25 cellular contexts compared by ENCODE assay signal in genomic region chr13:54356209-54356608, GRCh38.
DNase-seq lines count a peak whose midpoint lies in the region; ATAC-seq, FAIRE-seq and TF ChIP-seq lines count a peak whose summit lies in the region.
"Had no signal": no experiment of that assay in that cellular context is flagged by ENCODE, and none has a peak within 500 bp of the region (broad histone marks: within the 10 kb centered on the region; RNA-seq: fewer than 3 reads in every experiment).

No MANE protein-coding gene starts in this region.

- no peak overlapping the region for H3K4ac ChIP-seq in H1 (replicated peaks; ENCODE audit: insufficient read length, low read depth, low read length)

- FAIRE-seq in H1 (lab: Jason Lieb, UNC) (no peak), pancreas (lab: Jason Lieb, UNC) (no peak)
- FAIRE-seq: G401.6, GM12878, H54, HTR-8/SVneo had no signal

- no peak overlapping the region for H3K23ac ChIP-seq in H1 (ENCODE audit: insufficient read length)

- H3K27me3 ChIP-seq in HUES64 (ENCODE audit: insufficient read depth, low read length) = no peaks in the 10 kb centered on the region
- H3K27me3 ChIP-seq in H1 (replicated peaks in 1 of 4; ENCODE audit: control insufficient read depth in 3 of 4, extremely low read depth in 1 of 4, insufficient read depth in 3 of 4, low read length in 3 of 4) = no peaks in the 10 kb centered on the region
- no peaks in the 10 kb centered on the region for H3K27me3 ChIP-seq in iPS-20b (ENCODE audit: insufficient read depth, low read length)
- H3K27me3 ChIP-seq in pancreas = no peaks in the 10 kb centered on the region

- DNase-seq in H1 (ENCODE audit: low read depth in 1 of 2, low spot score in 2 of 2) (no peak), pancreas (no peak), NCI-H526 treated with DMSO at 0.1 percent for 48 hours (lab: John Stamatoyannopoulos, UW) (no peak), G401 (ENCODE audit: low spot score) (no peak)
- DNase-seq: C1 segment of cervical spinal cord; CD4-positive, alpha-beta memory T cell; COR-L47; DMS53; MM.1S; NCI-H2029 treated with DMSO at 0.1 percent for 48 hours; NCI-H446 treated with DMSO at 0.1 percent for 48 hours; NCI-H526; SHP77 treated with DMSO at 0.1 percent for 48 hours; SK-N-SH had no signal

- in situ Hi-C loops in G401 (cut with HindIII; ENCODE audit: low sequenced_read_pairs) = no loop called here

- no peak overlapping the region for H2AK5ac ChIP-seq in H1 (ENCODE audit: low read depth, low read length)

- no peak for TF ChIP-seq RAD21 in H1 (IDR thresholded peaks at IDR 0.05 in 1 of 2, conservative IDR thresholded peaks at IDR 0.05 in 1 of 2; ENCODE audit: low read depth in 2 of 2, low read length in 2 of 2)

- peak overlapping the region; percentile 55 for H4K5ac ChIP-seq in H1 (ENCODE audit: insufficient read length, low read depth, low read length)

- ATAC-seq in pancreas = peak; percentile 50 to 87 (median 82)
- no peak for ATAC-seq in HG02678 (IDR thresholded peaks at IDR 0.05; ENCODE audit: unreplicated experiment)
- ATAC-seq in GM18520 (IDR thresholded peaks at IDR 0.05; ENCODE audit: unreplicated experiment) = no peak
- ATAC-seq: GM12878, Panc1 had no signal

- no peak for TF ChIP-seq EP300 in H1 (IDR thresholded peaks at IDR 0.05; ENCODE audit: borderline replicate concordance in 1 of 2, low read depth in 2 of 2, low read length in 2 of 2)

- no peak overlapping the region for H2BK12ac ChIP-seq in H1 (ENCODE audit: low read depth, low read length)

- H3K79me2 ChIP-seq in H1 (ENCODE audit: control insufficient read depth in 1 of 2, insufficient read depth in 2 of 2, low read length in 2 of 2) = no peaks in the 10 kb centered on the region

- H3K9ac ChIP-seq in HUES64 (ENCODE audit: low read depth, low read length) (peak overlapping the region; percentile 38; the same call in 1 of the 2 replicates), H1 (replicated peaks in 1 of 4; ENCODE audit: extremely low read depth in 1 of 4, low read depth in 3 of 4, low read length in 3 of 4) (no peak overlapping the region), iPS-20b (ENCODE audit: low read depth, low read length) (peak overlapping the region; percentile 30; the same call in 1 of the 2 replicates)
- H3K9ac ChIP-seq: KMS-11, SK-N-SH had no signal

- H4K20me1 ChIP-seq in H1 (replicated peaks in 1 of 2; ENCODE audit: control insufficient read depth in 1 of 2, insufficient read depth in 2 of 2, low read length in 2 of 2) = no peaks in the 10 kb centered on the region

- H4K8ac ChIP-seq in H1 (ENCODE audit: extremely low read depth, insufficient read depth, low read length) = no peak overlapping the region

- H2BK120ac ChIP-seq in H1 (replicated peaks; ENCODE audit: low read depth, low read length) = no peak overlapping the region

- H3K27ac ChIP-seq in HUES64 (ENCODE audit: low read depth, low read length) (peak overlapping the region; percentile 97), H1 (ENCODE audit: low read depth, low read length) (no peak overlapping the region), iPS-20b (ENCODE audit: low read length) (peak overlapping the region; percentile 30), pancreas (peak overlapping the region in 2 of 4 donors; percentile 25 to 39)
- H3K27ac ChIP-seq: KMS-11, RWPE1 had no signal

- no peak overlapping the region for H4K91ac ChIP-seq in H1 (replicated peaks; ENCODE audit: insufficient read length, low read length)

- no peak for TF ChIP-seq POLR2A in H1 (IDR thresholded peaks at IDR 0.05; ENCODE audit: control extremely low read depth in 1 of 2, low read depth in 2 of 2, low read length in 2 of 2)

- H3K14ac ChIP-seq in H1 (ENCODE audit: insufficient read length) = no peak overlapping the region

- H3K79me1 ChIP-seq in H1 (ENCODE audit: low read depth, low read length) = no peaks in the 10 kb centered on the region

- H3K56ac ChIP-seq in H1 (replicated peaks; ENCODE audit: insufficient read length, low read depth, low read length) = no peak overlapping the region

- no peaks in the 10 kb centered on the region for H3K23me2 ChIP-seq in H1 (ENCODE audit: low read depth, low read length)

- H3K18ac ChIP-seq in H1 (ENCODE audit: extremely low read depth, low read length) = no peak overlapping the region

- no peak overlapping the region for H2BK20ac ChIP-seq in H1 (ENCODE audit: low read length)

- TF ChIP-seq CTCF in H1 (IDR thresholded peaks at IDR 0.05; ENCODE audit: control extremely low read depth in 1 of 3, insufficient read depth in 1 of 3, low read depth in 1 of 3, low read length in 3 of 3) (no peak), pancreas (IDR thresholded peaks at IDR 0.05) (no peak)

- intact Hi-C loops in pancreas (cut with DNase I) = no loop called here

- H2BK15ac ChIP-seq in H1 (ENCODE audit: low read length) = no peak overlapping the region

- peak overlapping the region; percentile 51 to 64; a peak in 3 of 4 replicates for H3K4me2 ChIP-seq in H1 (ENCODE audit: insufficient read depth in 1 of 2, low read depth in 2 of 2, low read length in 2 of 2)
- H3K4me2 ChIP-seq: KMS-11, SK-N-SH had no signal

- peak overlapping the region; percentile 39 for H3K4me3 ChIP-seq in HUES64 (ENCODE audit: low read length)
- peak overlapping the region in 1 of 4 experiments; percentile 46; a peak in 1 of 8 replicates for H3K4me3 ChIP-seq in H1 (ENCODE audit: extremely low read depth in 1 of 4, insufficient read depth in 2 of 4, low read depth in 3 of 4, low read length in 4 of 4)
- peak overlapping the region; percentile 51 for H3K4me3 ChIP-seq in iPS-20b (ENCODE audit: low read length)
- no peak overlapping the region for H3K4me3 ChIP-seq in pancreas
- H3K4me3 ChIP-seq: GM12878 had no signal

- H3K36me3 ChIP-seq in HUES64 (ENCODE audit: insufficient read depth, low read length) (0 out of 2 replicates have a peak, but pooled peaks cover 2% of the 10 kb centered on the region), H1 (ENCODE audit: control insufficient read depth in 2 of 4, insufficient read depth in 4 of 4, low read length in 3 of 4) (no peaks in the 10 kb centered on the region; a peak in 1 of 8 replicates), iPS-20b (ENCODE audit: insufficient read depth, low read depth, low read length) (no peaks in the 10 kb centered on the region), pancreas (no peaks in the 10 kb centered on the region)

- CTCF ChIA-PET in H1 (lab: Charles Lee; ENCODE audit: partially characterized antibody) = interaction anchor here (0.6 kb wide), 1 partner anchor 805 kb away, joined by 4 read pairs; no protein-coding TSS in a partner anchor

- no peaks in the 10 kb centered on the region for H3K9me3 ChIP-seq in HUES64 (ENCODE audit: insufficient read depth, low read depth, low read length)
- no peaks in the 10 kb centered on the region for H3K9me3 ChIP-seq in H1 (ENCODE audit: insufficient read depth in 2 of 2, low read depth in 1 of 2, low read length in 1 of 2)
- no peaks in the 10 kb centered on the region for H3K9me3 ChIP-seq in iPS-20b (ENCODE audit: insufficient read depth, low read depth, low read length)
- H3K9me3 ChIP-seq in pancreas = no peaks in the 10 kb centered on the region
- H3K9me3 ChIP-seq: SK-N-SH had no signal

- POLR2A ChIA-PET in H1 (lab: Charles Lee; ENCODE audit: partially characterized antibody) = interaction anchor here (0.7 kb wide), 1 partner anchor 16 kb away, joined by 4 read pairs; no protein-coding TSS in a partner anchor

- peak overlapping the region; percentile 7; the same call in 1 of the 2 replicates for H2BK5ac ChIP-seq in H1 (ENCODE audit: low read depth, low read length)

- no peak overlapping the region for H2AFZ ChIP-seq in H1 (ENCODE audit: low read length)

- H3K4me1 ChIP-seq in HUES64 (ENCODE audit: insufficient read depth, low read length) = peaks cover 48% of the 10 kb centered on the region
- peaks cover 0 to 22% (median 6%) of the 10 kb centered on the region in 4 experiments; a peak in 4 of 7 replicates for H3K4me1 ChIP-seq in H1 (replicated peaks in 1 of 4; ENCODE audit: control insufficient read depth in 3 of 4, insufficient read depth in 4 of 4, low read length in 3 of 4)
- H3K4me1 ChIP-seq in iPS-20b (ENCODE audit: insufficient read depth, low read length) = peaks cover 31% of the 10 kb centered on the region
- H3K4me1 ChIP-seq in pancreas = peaks cover 0 to 15% (median 0%) of the 10 kb centered on the region in 3 donors

TF ChIP-seq in H1, 55 proteins besides CTCF, POLR2A, EP300 and RAD21:
- no peak for TF ChIP-seq HDAC2 (IDR thresholded peaks at IDR 0.05; ENCODE audit: borderline replicate concordance in 1 of 2, low read depth in 2 of 2, low read length in 2 of 2)
- no peak for TF ChIP-seq CTBP2 (IDR thresholded peaks at IDR 0.05; ENCODE audit: borderline replicate concordance, insufficient read depth, insufficient read length, low read length)
- TF ChIP-seq TAF1 (IDR thresholded peaks at IDR 0.05; ENCODE audit: low read depth, low read length) = no peak
- TF ChIP-seq KDM5A (IDR thresholded peaks at IDR 0.05; ENCODE audit: low read length) = no peak
- no peak for TF ChIP-seq BACH1 (IDR thresholded peaks at IDR 0.05; ENCODE audit: low read length)
- TF ChIP-seq MAX (IDR thresholded peaks at IDR 0.05) = no peak
- TF ChIP-seq TAF7 (optimal IDR thresholded peaks at IDR 0.05; ENCODE audit: borderline replicate concordance, low read depth, low read length) = no peak

Comparison
In these comparisons a context has a peak if more than half of its experiments do, and no peak if none do; other contexts are left out.
1. H3K4me3 ChIP-seq: peak in HUES64 (single experiment) and iPS-20b (single experiment); none in pancreas (0 of 4).
2. H3K9ac ChIP-seq: peak in HUES64 (single experiment) and iPS-20b (single experiment); none in H1 (0 of 4).
3. ATAC-seq: peak in pancreas (4 of 4); none in HG02678 (single experiment) and GM18520 (single experiment).